ENCODE assay signal across 1 cellular context in genomic region chr9:137110147-137110910, GRCh38.
TF ChIP-seq lines count a peak whose summit lies in the region.

No MANE protein-coding gene starts in this region.

TF ChIP-seq in K562, 482 proteins besides CTCF, POLR2A, EP300 and RAD21:
- TF ChIP-seq NFYB (IDR thresholded peaks at IDR 0.05; ENCODE audit: extremely low read depth, insufficient read length), result no peak
- no peak for TF ChIP-seq ZNF347 (CRISPR knock-in tag; IDR thresholded peaks at IDR 0.05; ENCODE audit: low read depth)
- no peak for TF ChIP-seq MNT (conservative IDR thresholded peaks at IDR 0.05)
- no peak for TF ChIP-seq E2F5 (CRISPR knock-in tag; IDR thresholded peaks at IDR 0.05)
- no peak for TF ChIP-seq FOXA1 (IDR thresholded peaks at IDR 0.05; ENCODE audit: borderline replicate concordance)
- TF ChIP-seq TCFL5 (CRISPR knock-in tag; conservative IDR thresholded peaks at IDR 0.05), result no peak
- TF ChIP-seq RBFOX2 (IDR thresholded peaks at IDR 0.05; ENCODE audit: low read depth, low read length), result peak; percentile 53
- TF ChIP-seq POLR2G (IDR thresholded peaks at IDR 0.05; ENCODE audit: low read depth, low read length), result peak; percentile 67
- no peak for TF ChIP-seq KLF16 (IDR thresholded peaks at IDR 0.05)
- TF ChIP-seq TCF3 (CRISPR knock-in tag; IDR thresholded peaks at IDR 0.05), result no peak
- no peak for TF ChIP-seq DEAF1 (CRISPR knock-in tag; IDR thresholded peaks at IDR 0.05)
